5 cellular contexts compared by ENCODE assay signal in the genomic region with DNA sequence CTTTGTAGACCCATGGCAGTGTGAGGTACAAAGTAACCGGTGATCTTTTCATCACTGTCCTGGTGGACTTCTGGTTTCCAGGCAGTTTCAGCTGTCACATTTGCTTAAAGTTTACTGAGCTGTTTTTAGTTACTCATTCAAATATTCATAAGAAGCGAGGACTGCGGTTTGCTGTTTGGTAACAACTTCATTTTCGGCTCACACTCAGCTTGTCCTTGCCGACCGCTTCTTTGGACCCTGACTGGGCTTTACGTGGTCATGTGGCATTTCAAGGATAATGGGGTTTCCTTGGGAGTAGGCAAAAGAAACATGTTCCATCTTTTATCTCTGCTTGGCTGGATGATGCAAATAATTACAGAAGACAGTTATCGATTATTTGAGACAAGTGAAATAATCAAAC.
"Had no signal": no experiment of that assay in that cellular context is flagged by ENCODE, and none has a peak within 500 bp of the region (broad histone marks: within the 10 kb centered on the region; RNA-seq: fewer than 3 reads in every experiment).

No MANE protein-coding gene starts in this region.

- H3K27ac Mint-ChIP-seq: GM23338, H9, IgD-negative memory B cell had no signal

- H3K4me1 Mint-ChIP-seq: GM23338, H9, IgD-negative memory B cell had no signal

- H2AFZ ChIP-seq: GM23338 had no signal

- DNase-seq: H9, HCEC 1CT had no signal

- H3K4me3 Mint-ChIP-seq: GM23338, H9, IgD-negative memory B cell had no signal

- H3K36me3 Mint-ChIP-seq: IgD-negative memory B cell had no signal

- H3K4me2 ChIP-seq: GM23338 had no signal

- H3K4me3 ChIP-seq: GM23338 had no signal

- ATAC-seq: GM23338, HepG2 had no signal
